In genomic region chr17:64497565-64498035, GRCh38 we compare ENCODE assay signal across 8 cellular contexts. TPM values are rescaled to one million over a fixed set of nuclear protein-coding genes. Genes with fewer than 3 reads are reported as not detected.
DNase-seq lines count a peak whose midpoint lies in the region; ATAC-seq and TF ChIP-seq lines count a peak whose summit lies in the region.

No MANE protein-coding gene starts in this region.

- H3K36me3 ChIP-seq in iPS-15b (ENCODE audit: control insufficient read depth, insufficient read depth, low read length) (peaks cover 30% of the 10 kb centered on the region), stomach smooth muscle (ENCODE audit: control insufficient read depth in 2 of 2, insufficient read depth in 2 of 2, low read length in 2 of 2) (peaks cover 38 to 41% of the 10 kb centered on the region in 2 donors)

- peak overlapping the region; percentile 62 for H3K9ac ChIP-seq in iPS-15b (ENCODE audit: low read depth, low read length)
- peak overlapping the region; percentile 46 to 86 for H3K9ac ChIP-seq in stomach smooth muscle (ENCODE audit: low read length in 2 of 2)

- peaks cover 78% of the 10 kb centered on the region for H3K36me3 Mint-ChIP-seq in activated B cell treated with CpG ODN at 0.5 μM for 24 hours (ENCODE audit: low read depth)

- POLR2A ChIA-PET in activated B cell treated with CpG ODN at 0.5 μM for 24 hours (lab: Charles Lee), result interaction anchor here (0.9 to 7.5 kb wide), 12 partner anchors 9 to 724 kb away, joined by 3 to 295 read pairs (median 6); partner anchors contain the start of genes CCDC47, CEP95, DDX42 and DDX5

- H3K27me3 ChIP-seq in iPS-15b (ENCODE audit: control insufficient read depth, insufficient read depth, low read length) (no peaks in the 10 kb centered on the region), stomach smooth muscle (ENCODE audit: control insufficient read depth in 1 of 2, insufficient read depth in 2 of 2, low read length in 2 of 2) (no peaks in the 10 kb centered on the region)

- peak; percentile 29 for DNase-seq in activated T-cell treated with anti-CD3 and anti-CD28 coated beads for 24 hours (ENCODE audit: low read depth)
- DNase-seq in activated T-cell treated with anti-CD3 and anti-CD28 coated beads, Interleukin-2, amount 50 U/mL, for 1 hour, result no peak
- DNase-seq in activated B cell treated with CpG ODN at 0.5 μM for 24 hours, result no peak
- DNase-seq in NK-92 treated with Interleukin-12 subunit alpha and Interleukin-12 subunit beta, amount 100 ng/mL, for 24 hours (lab: John Stamatoyannopoulos, UW), result no peak
- DNase-seq in DMS53 (lab: John Stamatoyannopoulos, UW), result no peak

- H3K4me1 Mint-ChIP-seq in activated B cell treated with CpG ODN at 0.5 μM for 24 hours, result peaks cover 80% of the 10 kb centered on the region

- H3K4me1 ChIP-seq in iPS-15b (ENCODE audit: control insufficient read depth, insufficient read depth, low read length) (no peaks in the 10 kb centered on the region), stomach smooth muscle (ENCODE audit: control insufficient read depth, insufficient read depth, low read length) (peaks cover 24% of the 10 kb centered on the region)

- intact Hi-C loops in activated B cell treated with CpG ODN at 0.5 μM for 24 hours (cut with micrococcal nuclease), result loop anchor here (1.0 to 2.0 kb wide), 5 partner anchors 9 to 151 kb away; partner anchors contain the start of genes CEP95, DDX5 and MILR1

- peak overlapping the region; percentile 99 for H3K27ac Mint-ChIP-seq in activated B cell treated with CpG ODN at 0.5 μM for 24 hours

- peak overlapping the region; percentile 100 for H3K4me3 Mint-ChIP-seq in activated B cell treated with CpG ODN at 0.5 μM for 24 hours

- no peak for TF ChIP-seq CTCF in activated B cell treated with CpG ODN at 0.5 μM for 24 hours (IDR thresholded peaks at IDR 0.05)

- H3K27me3 Mint-ChIP-seq in activated B cell treated with CpG ODN at 0.5 μM for 24 hours, result no peaks in the 10 kb centered on the region

- ATAC-seq in activated B cell treated with CpG ODN at 0.5 μM for 24 hours (ENCODE audit: low read depth) (no peak), GM18868 (IDR thresholded peaks at IDR 0.05; ENCODE audit: unreplicated experiment) (no peak)

- CTCF ChIA-PET in activated B cell treated with CpG ODN at 0.5 μM for 24 hours (lab: Charles Lee), result interaction anchor here (1.5 to 6.6 kb wide), 2 partner anchors 8 to 78 kb away, joined by 6 to 67 read pairs; no protein-coding TSS in a partner anchor

- H3K9me3 ChIP-seq in iPS-15b (ENCODE audit: control insufficient read depth, insufficient read depth, low read length), result no peaks in the 10 kb centered on the region
- no peaks in the 10 kb centered on the region for H3K9me3 ChIP-seq in stomach smooth muscle (ENCODE audit: control insufficient read depth in 2 of 2, low read length in 2 of 2)

- H3K27ac ChIP-seq in stomach smooth muscle (ENCODE audit: low read length), result peak overlapping the region; percentile 71

- H3K4me3 ChIP-seq in iPS-15b (ENCODE audit: low read depth, low read length) (peak overlapping the region; percentile 79), stomach smooth muscle (ENCODE audit: low read length in 2 of 2) (peak overlapping the region; percentile 88)

- H3K9me3 Mint-ChIP-seq in activated B cell treated with CpG ODN at 0.5 μM for 24 hours, result no peaks in the 10 kb centered on the region

RNA-seq across cellular contexts. Expression of gene POLG2, which starts 0.7 kb away (rescaled TPM):
- total RNA-seq in activated B cell treated with CpG ODN at 0.5 μM for 24 hours, result 50.3 and 63.9 TPM in 2 replicates

RNA-seq across cellular contexts. Expression of gene DDX5, which starts 8.5 kb away (rescaled TPM):
- total RNA-seq in activated B cell treated with CpG ODN at 0.5 μM for 24 hours, result 1,149 and 1,208 TPM in 2 replicates

RNA-seq across cellular contexts. Expression of gene CEP95, which starts 9.2 kb away (rescaled TPM):
- 65.3 and 77.0 TPM in 2 replicates for total RNA-seq in activated B cell treated with CpG ODN at 0.5 μM for 24 hours

RNA-seq across cellular contexts. Expression of gene MILR1, which starts 48.7 kb away (rescaled TPM):
- total RNA-seq in activated B cell treated with CpG ODN at 0.5 μM for 24 hours, result 13.5 and 13.9 TPM in 2 replicates
